Comparison of ENCODE assay signal across 7 cellular contexts in genomic region chr5:42993516-42994284, GRCh38. TPM values are rescaled to one million over a fixed set of nuclear protein-coding genes. Genes with fewer than 3 reads are reported as not detected.
DNase-seq lines count a peak whose midpoint lies in the region; ATAC-seq, FAIRE-seq and TF ChIP-seq lines count a peak whose summit lies in the region.

No MANE protein-coding gene starts in this region.

- peak overlapping the region; percentile 99 for H3K4me3 Mint-ChIP-seq in activated naive CD4-positive, alpha-beta T cell treated with anti-CD3 and anti-CD28 coated beads for 36 hours

- peaks cover 90% of the 10 kb centered on the region for H3K27me3 ChIP-seq in cardiac muscle cell

- H3K4me3 ChIP-seq in cardiac muscle cell (peak overlapping the region; percentile 20), skeletal muscle cell (ENCODE audit: low read depth, low read length) (peak overlapping the region; percentile 55)

- H3K9me3 Mint-ChIP-seq in activated naive CD4-positive, alpha-beta T cell treated with anti-CD3 and anti-CD28 coated beads for 36 hours: peaks cover 5% of the 10 kb centered on the region

- no peak for TF ChIP-seq CTCF in cardiac muscle cell (IDR thresholded peaks at IDR 0.05; ENCODE audit: low read depth, low read length)

- H3K27me3 Mint-ChIP-seq in activated naive CD4-positive, alpha-beta T cell treated with anti-CD3 and anti-CD28 coated beads for 36 hours (ENCODE audit: low read depth): no peaks in the 10 kb centered on the region

- peaks cover 8% of the 10 kb centered on the region for H3K36me3 Mint-ChIP-seq in activated naive CD4-positive, alpha-beta T cell treated with anti-CD3 and anti-CD28 coated beads for 36 hours (ENCODE audit: low read depth)

- CTCF ChIA-PET in activated naive CD4-positive, alpha-beta T cell treated with anti-CD3 and anti-CD28 coated beads for 36 hours (lab: Charles Lee): interaction anchor here (0.8 to 10.4 kb wide), 19 partner anchors 10 to 491 kb away, joined by 3 to 144 read pairs (median 5); partner anchors contain the start of gene ANXA2R

- no peaks in the 10 kb centered on the region for H3K36me3 ChIP-seq in cardiac muscle cell

- H3K27ac ChIP-seq in cardiac muscle cell: no peak overlapping the region

- H3K27ac Mint-ChIP-seq in activated naive CD4-positive, alpha-beta T cell treated with anti-CD3 and anti-CD28 coated beads for 36 hours: peak overlapping the region; percentile 100

- TF ChIP-seq POLR2A in GM12892 (IDR thresholded peaks at IDR 0.05; ENCODE audit: low read depth, low read length): no peak; the same call in 1 of the 2 replicates

- no peaks in the 10 kb centered on the region for H3K9me3 ChIP-seq in cardiac muscle cell (ENCODE audit: low read depth)

- peaks cover 25% of the 10 kb centered on the region for H3K4me1 Mint-ChIP-seq in activated naive CD4-positive, alpha-beta T cell treated with anti-CD3 and anti-CD28 coated beads for 36 hours (ENCODE audit: low read depth)

- DNase-seq in NOMO-1 treated with DMSO at 0.1 percent for 48 hours (lab: John Stamatoyannopoulos, UW; ENCODE audit: unreplicated experiment): peak; percentile 81
- peak; percentile 68 for DNase-seq in activated naive CD4-positive, alpha-beta T cell treated with anti-CD3 and anti-CD28 coated beads for 36 hours
- DNase-seq in cardiac muscle cell (ENCODE audit: low read depth in 1 of 2, low spot score in 1 of 2): peak in 1 of 2 donors; percentile 92
- peak; percentile 74 for DNase-seq in skeletal muscle cell (ENCODE audit: low read depth)
- no peak for DNase-seq in hepatic stellate cell (ENCODE audit: low spot score)
- no peak for DNase-seq in GM12892 (ENCODE audit: insufficient read length)

- no peak for FAIRE-seq in GM12892 (lab: Jason Lieb, UNC)

- ATAC-seq in GM21381 (IDR thresholded peaks at IDR 0.05; ENCODE audit: unreplicated experiment): peak; percentile 16

- no peaks in the 10 kb centered on the region for H3K4me1 ChIP-seq in cardiac muscle cell (ENCODE audit: low read depth)

- intact Hi-C loops in activated naive CD4-positive, alpha-beta T cell treated with anti-CD3 and anti-CD28 coated beads for 36 hours (cut with micrococcal nuclease): loop anchor here (1.0 to 5.0 kb wide), 8 partner anchors 27 to 609 kb away; partner anchors contain the start of genes NIM1K and NNT

RNA-seq across cellular contexts. Expression of gene ANXA2R, which starts 46.4 kb away (rescaled TPM):
- 1 to 10 TPM; 6.0 to 6.5 TPM for total RNA-seq in activated naive CD4-positive, alpha-beta T cell treated with anti-CD3 and anti-CD28 coated beads for 36 hours
- 0.32 and 0.63 TPM in 2 replicates for total RNA-seq in cardiac muscle cell
- polyA plus RNA-seq in cardiac muscle cell: 0.43 and 0.46 TPM in 2 replicates
- 0.95 TPM for polyA plus RNA-seq in GM12892 (2012; ENCODE audit: missing spikeins)

Comparison
In these comparisons a context has a peak if more than half of its experiments do, and no peak if none do; other contexts are left out.
1. DNase-seq: peak in NOMO-1 treated with DMSO at 0.1 percent for 48 hours (single experiment), activated naive CD4-positive, alpha-beta T cell treated with anti-CD3 and anti-CD28 coated beads for 36 hours (single experiment) and skeletal muscle cell (single experiment); none in hepatic stellate cell (single experiment) and GM12892 (single experiment).